Comparison of ENCODE assay signal across 22 cellular contexts in the genomic region with DNA sequence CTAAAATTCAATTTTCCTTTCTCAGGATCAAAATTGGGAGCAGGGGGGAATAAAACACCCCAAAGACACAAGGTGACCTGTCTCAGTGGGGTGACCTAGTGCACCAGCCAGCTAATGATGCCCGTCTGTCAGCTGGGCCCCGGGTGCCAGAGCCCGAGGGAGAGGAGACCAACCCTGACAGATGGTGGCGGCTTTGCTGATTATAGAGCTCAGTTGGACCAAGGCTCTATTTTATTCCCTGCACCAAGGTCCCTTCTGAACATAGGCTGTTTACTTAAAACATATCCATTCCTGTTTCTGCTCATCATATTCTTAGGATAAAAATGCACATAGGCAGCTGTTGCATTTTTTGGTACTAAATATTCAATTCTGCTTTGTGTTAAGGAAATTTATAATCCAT.
DNase-seq lines count a peak whose midpoint lies in the region; TF ChIP-seq lines count a peak whose summit lies in the region.
"Had no signal": no experiment of that assay in that cellular context is flagged by ENCODE, and none has a peak within 500 bp of the region (broad histone marks: within the 10 kb centered on the region; RNA-seq: fewer than 3 reads in every experiment).

No MANE protein-coding gene starts in this region.

- H3K36me3 Mint-ChIP-seq in endodermal cell (ENCODE audit: low read depth): no peaks in the 10 kb centered on the region
- no peaks in the 10 kb centered on the region for H3K36me3 Mint-ChIP-seq in activated naive CD8-positive, alpha-beta T cell treated with anti-CD3 and anti-CD28 coated beads for 36 hours

- H3K27ac Mint-ChIP-seq in endodermal cell: no peak overlapping the region
- H3K27ac Mint-ChIP-seq in activated naive CD8-positive, alpha-beta T cell treated with anti-CD3 and anti-CD28 coated beads for 36 hours: no peak overlapping the region
- H3K27ac Mint-ChIP-seq: H9 had no signal

- peak; percentile 48 for DNase-seq in NCI-H1694 (lab: John Stamatoyannopoulos, UW)
- peak; percentile 10 to 69 for DNase-seq in NCI-H524 (lab: John Stamatoyannopoulos, UW)
- DNase-seq in endodermal cell: no peak
- DNase-seq in inferior parietal cortex (ENCODE audit: extremely low spot score): no peak
- DNase-seq in NOMO-1 treated with dmso at 0.1 percent for 144 hours (lab: John Stamatoyannopoulos, UW; ENCODE audit: unreplicated experiment): no peak
- no peak for DNase-seq in activated naive CD8-positive, alpha-beta T cell treated with anti-CD3 and anti-CD28 coated beads for 36 hours
- DNase-seq: ACHN; AML-193; Calu3; CD4-positive, CD25-positive, alpha-beta regulatory T cell; DND-41; GDM1; H9; NCI-H1048; NCI-H1436 treated with DMSO at 0.1 percent for 48 hours; NCI-H2081 treated with DMSO at 0.1 percent for 48 hours; NCI-H226; NCI-H748 treated with DMSO at 0.1 percent for 48 hours; PC-9 had no signal

- H3K4me3 ChIP-seq in endodermal cell (ENCODE audit: low read length): no peak overlapping the region
- no peak overlapping the region for H3K4me3 ChIP-seq in skeletal muscle tissue (ENCODE audit: low read length in 3 of 3)
- H3K4me3 ChIP-seq: GM12878, PC-9, SJCRH30 had no signal

- no peak for TF ChIP-seq CTCF in endodermal cell (conservative IDR thresholded peaks at IDR 0.05)

- H3K4me1 ChIP-seq in endodermal cell (ENCODE audit: control insufficient read depth, insufficient read depth, low read length) (peaks cover 6% of the 10 kb centered on the region), skeletal muscle tissue (ENCODE audit: control insufficient read depth in 3 of 3, insufficient read depth in 3 of 3, low read length in 3 of 3) (peaks cover 13 to 33% (median 17%) of the 10 kb centered on the region in 3 donors)

- H3K4me3 Mint-ChIP-seq in endodermal cell: no peak overlapping the region
- H3K4me3 Mint-ChIP-seq in activated naive CD8-positive, alpha-beta T cell treated with anti-CD3 and anti-CD28 coated beads for 36 hours: no peak overlapping the region
- H3K4me3 Mint-ChIP-seq: CD4-positive, CD25-positive, alpha-beta regulatory T cell; H9 had no signal

- WGBS in endodermal cell (ENCODE audit: insufficient coverage in 1 of 2, insufficient read length in 1 of 2), 2 experiments: 73 to 91% methylated on average over 3 to 4 of the region's 4 CpGs

- H3K9ac ChIP-seq in endodermal cell (ENCODE audit: extremely low read depth, low read length, poor library complexity, severe bottlenecking) (no peak overlapping the region), skeletal muscle tissue (ENCODE audit: low read depth in 1 of 3, low read length in 3 of 3) (no peak overlapping the region)

- H3K27ac ChIP-seq in endodermal cell (ENCODE audit: low read depth, low read length) (peak overlapping the region; percentile 81), skeletal muscle tissue (ENCODE audit: low read depth, low read length) (peak overlapping the region; percentile 43)
- H3K27ac ChIP-seq: PC-9, SJCRH30 had no signal

- H3K4me1 Mint-ChIP-seq in endodermal cell: peaks cover 29% of the 10 kb centered on the region
- H3K4me1 Mint-ChIP-seq in activated naive CD8-positive, alpha-beta T cell treated with anti-CD3 and anti-CD28 coated beads for 36 hours: peaks cover 12% of the 10 kb centered on the region

- H3K36me3 ChIP-seq in endodermal cell (ENCODE audit: control insufficient read depth, insufficient read depth, low read length): no peaks in the 10 kb centered on the region
- H3K36me3 ChIP-seq in skeletal muscle tissue (ENCODE audit: control insufficient read depth in 3 of 3, insufficient read depth in 3 of 3, low read length in 3 of 3): no peaks in the 10 kb centered on the region
- H3K36me3 ChIP-seq: SJCRH30 had no signal

- H3K27me3 Mint-ChIP-seq in endodermal cell (ENCODE audit: insufficient read depth): peaks cover 6% of the 10 kb centered on the region
- no peaks in the 10 kb centered on the region for H3K27me3 Mint-ChIP-seq in activated naive CD8-positive, alpha-beta T cell treated with anti-CD3 and anti-CD28 coated beads for 36 hours

- no peaks in the 10 kb centered on the region for H3K9me3 Mint-ChIP-seq in endodermal cell
- peaks cover 5% of the 10 kb centered on the region for H3K9me3 Mint-ChIP-seq in activated naive CD8-positive, alpha-beta T cell treated with anti-CD3 and anti-CD28 coated beads for 36 hours
- H3K9me3 Mint-ChIP-seq: H9 had no signal

- H3K9me3 ChIP-seq in endodermal cell (ENCODE audit: control insufficient read depth, low read length) (no peaks in the 10 kb centered on the region), skeletal muscle tissue (ENCODE audit: control insufficient read depth in 3 of 3, low read length in 3 of 3) (no peaks in the 10 kb centered on the region)

- H3K27me3 ChIP-seq in endodermal cell (ENCODE audit: control insufficient read depth, insufficient read depth, low read length, poor library complexity, severe bottlenecking): no peaks in the 10 kb centered on the region
- no peaks in the 10 kb centered on the region for H3K27me3 ChIP-seq in skeletal muscle tissue (ENCODE audit: control insufficient read depth in 3 of 3, insufficient read depth in 3 of 3, low read length in 3 of 3)
- H3K27me3 ChIP-seq: SJCRH30 had no signal

Comparison
In these comparisons a context has a peak if more than half of its experiments do, and no peak if none do; other contexts are left out.
1. DNase-seq: peak in NCI-H1694 (single experiment) and NCI-H524 (2 of 2); none in endodermal cell (single experiment), inferior parietal cortex (single experiment), NOMO-1 treated with dmso at 0.1 percent for 144 hours (single experiment) and activated naive CD8-positive, alpha-beta T cell treated with anti-CD3 and anti-CD28 coated beads for 36 hours (single experiment).